ENCODE assay signal across 1 cellular context in genomic region chr2:1907849-1908533, GRCh38.
TF ChIP-seq lines count a peak whose summit lies in the region.

No MANE protein-coding gene starts in this region.

TF ChIP-seq in GM23338, 12 proteins besides CTCF, POLR2A, EP300 and RAD21:
- no peak for TF ChIP-seq JUNB (IDR thresholded peaks at IDR 0.05; ENCODE audit: unreplicated experiment)
- TF ChIP-seq EZH2phosphoT487 (IDR thresholded peaks at IDR 0.05; ENCODE audit: unreplicated experiment), result no peak
